11 cellular contexts compared by ENCODE assay signal in the genomic region with DNA sequence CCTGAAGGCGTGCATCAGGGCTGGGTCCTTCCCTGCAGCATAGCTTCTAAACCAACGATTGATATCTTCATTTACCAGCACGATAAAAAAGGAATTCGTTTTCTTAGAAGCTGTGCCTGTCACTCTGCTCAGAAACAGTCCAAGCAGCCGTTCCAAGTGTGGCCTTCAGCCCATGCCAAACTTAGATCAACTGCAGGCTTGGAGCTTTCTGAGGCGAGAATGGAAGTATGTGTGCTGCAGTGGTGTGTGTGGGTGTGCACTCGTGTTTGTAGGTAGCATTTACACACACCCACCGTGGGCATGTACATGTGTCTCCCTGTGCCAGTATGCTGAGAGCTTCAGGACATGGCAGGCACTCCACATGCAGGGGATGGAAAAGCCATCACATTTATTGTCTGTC.
DNase-seq lines count a peak whose midpoint lies in the region; ATAC-seq, FAIRE-seq and TF ChIP-seq lines count a peak whose summit lies in the region.
"Had no signal": no experiment of that assay in that cellular context is flagged by ENCODE, and none has a peak within 500 bp of the region (broad histone marks: within the 10 kb centered on the region; RNA-seq: fewer than 3 reads in every experiment).

No MANE protein-coding gene starts in this region.

- H3K9me3 Mint-ChIP-seq in T-helper 2 cell treated with Interferon-gamma antibody and Interleukin-4, amounts not matched to agents 5 μg/mL and 100 μg/mL, for 36 hours, result no peaks in the 10 kb centered on the region

- H3K27ac ChIP-seq in substantia nigra (ENCODE audit: low read depth, low read length, poor library complexity, severe bottlenecking), result peak overlapping the region; percentile 64
- peak overlapping the region in 1 of 5 donors; percentile 13 for H3K27ac ChIP-seq in stomach

- peak overlapping the region; percentile 62 for H3K27ac Mint-ChIP-seq in T-helper 2 cell treated with Interferon-gamma antibody and Interleukin-4, amounts not matched to agents 5 μg/mL and 100 μg/mL, for 36 hours

- intact Hi-C loops in stomach (cut with DNase I; ENCODE audit: low total_unique reads), result no loop called here

- H3K4me3 ChIP-seq in bronchial epithelial cell (ENCODE audit: low read depth, low read length), result no peak overlapping the region
- no peak overlapping the region for H3K4me3 ChIP-seq in stomach

- FAIRE-seq in bronchial epithelial cell (lab: Jason Lieb, UNC), result peak; percentile 94
- FAIRE-seq: GM18507 had no signal

- peaks cover 16% of the 10 kb centered on the region for H3K27me3 Mint-ChIP-seq in T-helper 2 cell treated with Interferon-gamma antibody and Interleukin-4, amounts not matched to agents 5 μg/mL and 100 μg/mL, for 36 hours (ENCODE audit: low read depth)

- ATAC-seq in esophagus mucosa, result no peak

- H3K4me3 Mint-ChIP-seq in T-helper 2 cell treated with Interferon-gamma antibody and Interleukin-4, amounts not matched to agents 5 μg/mL and 100 μg/mL, for 36 hours, result peak overlapping the region; percentile 46

- H3K36me3 ChIP-seq in bronchial epithelial cell (ENCODE audit: control insufficient read depth, insufficient read depth, low read length) (no peaks in the 10 kb centered on the region), stomach (no peaks in the 10 kb centered on the region)
- H3K36me3 ChIP-seq: esophagus muscularis mucosa had no signal

- peaks cover 0 to 7% (median 0%) of the 10 kb centered on the region in 4 donors for H3K9me3 ChIP-seq in stomach
- H3K9me3 ChIP-seq: esophagus muscularis mucosa had no signal

- peaks cover 3% of the 10 kb centered on the region for H3K36me3 Mint-ChIP-seq in T-helper 2 cell treated with Interferon-gamma antibody and Interleukin-4, amounts not matched to agents 5 μg/mL and 100 μg/mL, for 36 hours (ENCODE audit: low read depth)

- WGBS in stomach, 5 donors, result 25 to 45% (median 38%) methylated on average over 8 of the region's 8 CpGs

- peaks cover 9 to 22% (median 17%) of the 10 kb centered on the region in 4 donors for H3K4me1 ChIP-seq in stomach

- TF ChIP-seq POLR2A in stomach (IDR thresholded peaks at IDR 0.05), result no peak

- no peak for DNase-seq in T-helper 2 cell treated with Interferon-gamma antibody and Interleukin-4, amounts not matched to agents 5 μg/mL and 100 μg/mL, for 36 hours (ENCODE audit: low spot score)
- no peak for DNase-seq in T-helper 2 cell
- no peak for DNase-seq in bronchial epithelial cell (ENCODE audit: low read depth)
- DNase-seq in medulla oblongata (ENCODE audit: extremely low spot score), result peak; percentile 54
- DNase-seq in substantia nigra (lab: John Stamatoyannopoulos, UW), result peak in 21 of 49 donors; percentile 3 to 76 (median 43)
- no peak for DNase-seq in T-helper 9 cell
- no peak for DNase-seq in stomach
- DNase-seq: 8988T had no signal

- H3K27me3 ChIP-seq in bronchial epithelial cell (ENCODE audit: control insufficient read depth, insufficient read depth, low read length) (no peaks in the 10 kb centered on the region), stomach (peaks cover 0 to 31% (median 25%) of the 10 kb centered on the region in 3 donors)

- peaks cover 47% of the 10 kb centered on the region for H3K4me1 Mint-ChIP-seq in T-helper 2 cell treated with Interferon-gamma antibody and Interleukin-4, amounts not matched to agents 5 μg/mL and 100 μg/mL, for 36 hours (ENCODE audit: low read depth)

- TF ChIP-seq CTCF in bronchial epithelial cell (IDR thresholded peaks at IDR 0.05; ENCODE audit: insufficient read depth, low read length, severe bottlenecking) (no peak), stomach (IDR thresholded peaks at IDR 0.05) (no peak)

- TF ChIP-seq EP300 in stomach (IDR thresholded peaks at IDR 0.05), result no peak
